Comparison of ENCODE assay signal across 8 cellular contexts in the genomic region with DNA sequence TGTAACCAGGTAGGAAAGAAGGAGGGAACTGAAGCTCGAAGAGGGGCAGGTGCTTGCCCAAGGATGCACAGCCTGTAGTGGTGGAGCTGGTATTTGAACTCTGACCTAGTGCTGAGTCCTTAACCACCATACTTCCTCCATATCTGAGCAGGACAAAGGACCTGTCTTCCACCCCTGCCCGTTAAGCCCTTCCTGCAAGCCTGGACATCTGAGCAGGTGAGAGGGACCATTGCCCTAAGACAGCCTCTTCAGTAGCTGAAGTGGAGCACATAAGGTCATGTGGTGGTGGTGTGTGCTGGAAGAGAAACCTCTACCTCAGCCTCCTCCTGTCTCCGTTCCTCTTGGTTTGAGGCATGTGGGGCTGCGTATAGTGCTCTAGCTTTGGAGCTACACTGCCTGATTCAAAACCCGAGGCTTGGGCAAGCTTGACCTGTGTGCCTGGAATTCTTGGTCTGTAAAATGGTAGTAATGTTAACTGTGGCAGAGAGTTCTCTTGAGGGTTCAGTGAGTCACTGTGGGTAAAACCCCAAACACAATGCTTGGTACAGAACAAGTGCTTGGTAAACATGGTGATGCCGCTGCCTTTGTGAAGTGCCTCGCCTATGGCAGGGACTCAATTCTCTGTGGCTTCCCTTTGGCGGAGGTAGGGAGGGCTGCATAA. TPM values are rescaled to one million over a fixed set of nuclear protein-coding genes. Genes with fewer than 3 reads are reported as not detected.
DNase-seq lines count a peak whose midpoint lies in the region; FAIRE-seq and TF ChIP-seq lines count a peak whose summit lies in the region.

No MANE protein-coding gene starts in this region.

- H3K4me1 Mint-ChIP-seq in Calu3 (ENCODE audit: low read depth, unreplicated experiment) = peaks cover 59% of the 10 kb centered on the region
- peaks cover 77% of the 10 kb centered on the region for H3K4me1 Mint-ChIP-seq in activated CD4-positive, alpha-beta T cell treated with anti-CD3 and anti-CD28 coated beads, Interleukin-2, amount 10 ng/mL, durations not matched to agents 24 days and 14 days

- H3K18ac ChIP-seq in neuronal stem cell (ENCODE audit: low read length) = no peak overlapping the region

- no peak overlapping the region for H3K4me3 Mint-ChIP-seq in Calu3 (ENCODE audit: low read depth, unreplicated experiment)
- peak overlapping the region; percentile 79 for H3K4me3 Mint-ChIP-seq in activated CD4-positive, alpha-beta T cell treated with anti-CD3 and anti-CD28 coated beads, Interleukin-2, amount 10 ng/mL, durations not matched to agents 24 days and 14 days

- no peak for TF ChIP-seq POLR2A in endothelial cell of umbilical vein (IDR thresholded peaks at IDR 0.05; ENCODE audit: low read depth, low read length)

- H2AFZ ChIP-seq in endothelial cell of umbilical vein (ENCODE audit: low read depth, low read length) (no peak overlapping the region), neuronal stem cell (ENCODE audit: low read length) (no peak overlapping the region)

- no peak overlapping the region for H4K91ac ChIP-seq in neuronal stem cell (ENCODE audit: low read depth, low read length, poor library complexity)

- H3K27ac Mint-ChIP-seq in Calu3 (ENCODE audit: unreplicated experiment) = peak overlapping the region; percentile 67
- peak overlapping the region; percentile 92 for H3K27ac Mint-ChIP-seq in activated CD4-positive, alpha-beta T cell treated with anti-CD3 and anti-CD28 coated beads, Interleukin-2, amount 10 ng/mL, durations not matched to agents 24 days and 14 days

- intact Hi-C loops in Calu3 (cut with micrococcal nuclease; ENCODE audit: unreplicated experiment) (loop anchor here (1.0 to 2.0 kb wide), 4 partner anchors 23 to 207 kb away; no protein-coding TSS in a partner anchor), endothelial cell of umbilical vein (cut with micrococcal nuclease) (loop anchor here (1.0 to 2.0 kb wide), 3 partner anchors 89 to 207 kb away; no protein-coding TSS in a partner anchor)
- intact Hi-C loops in activated CD4-positive, alpha-beta T cell treated with anti-CD3 and anti-CD28 coated beads, Interleukin-2, amount 10 ng/mL, durations not matched to agents 24 days and 14 days (cut with micrococcal nuclease) = loop anchor here (1.0 to 10.0 kb wide), 8 partner anchors 8 to 657 kb away; partner anchors contain the start of genes CNOT8, FAXDC2, GALNT10 and SAP30L

- H3K23ac ChIP-seq in neuronal stem cell (ENCODE audit: low read depth, low read length, poor library complexity) = no peak overlapping the region

- peaks cover 4% of the 10 kb centered on the region for H3K36me3 Mint-ChIP-seq in Calu3 (ENCODE audit: insufficient read depth, unreplicated experiment)
- peaks cover 38% of the 10 kb centered on the region for H3K36me3 Mint-ChIP-seq in activated CD4-positive, alpha-beta T cell treated with anti-CD3 and anti-CD28 coated beads, Interleukin-2, amount 10 ng/mL, durations not matched to agents 24 days and 14 days (ENCODE audit: low read depth)

- H3K79me2 ChIP-seq in endothelial cell of umbilical vein (ENCODE audit: control insufficient read depth, insufficient read depth, low read length) = peaks cover 6% of the 10 kb centered on the region

- POLR2A ChIA-PET in endothelial cell of umbilical vein (lab: Charles Lee) = interaction anchor here (1.2 kb wide), 1 partner anchor 89 kb away, joined by 3 read pairs; no protein-coding TSS in a partner anchor

- dilution Hi-C loops in endothelial cell of umbilical vein (cut with MboI; ENCODE audit: extremely low pct_ligation_motif_present, low sequenced_read_pairs) = no loop called here

- H3K9ac ChIP-seq in endothelial cell of umbilical vein (replicated peaks; ENCODE audit: extremely low read depth, insufficient read depth, low read length) (no peak overlapping the region), neuronal stem cell (ENCODE audit: low read depth, low read length, poor library complexity) (no peak overlapping the region)

- H2BK120ac ChIP-seq in neuronal stem cell (ENCODE audit: low read depth, low read length) = no peak overlapping the region

- BruUV-seq in Calu3 (replicated peaks; lab: Mats Ljungman, UMichigan) (no TSS peak), endothelial cell of umbilical vein (replicated peaks; lab: Mats Ljungman, UMichigan) (no TSS peak)

- H3K36me3 ChIP-seq in endothelial cell of umbilical vein (ENCODE audit: control insufficient read depth in 2 of 2, extremely low read depth in 1 of 2, insufficient read depth in 2 of 2, low read length in 2 of 2) (peaks cover 0 to 6% of the 10 kb centered on the region in 2 experiments), neuronal stem cell (replicated peaks in 1 of 2; ENCODE audit: control insufficient read depth in 2 of 2, insufficient read depth in 2 of 2, low read length in 2 of 2) (peaks cover 0 to 40% of the 10 kb centered on the region in 2 donors)

- no peaks in the 10 kb centered on the region for H3K9me1 ChIP-seq in endothelial cell of umbilical vein (replicated peaks; ENCODE audit: control insufficient read depth, extremely low read depth, insufficient read depth, low read length)

- DNase-seq in Calu3 (peak; percentile 69), endothelial cell of umbilical vein (ENCODE audit: low read depth, low spot score) (peak; percentile 44), hippocampal formation (lab: John Stamatoyannopoulos, UW) (no peak), COLO829 (ENCODE audit: low spot score) (no peak), neuronal stem cell (ENCODE audit: low spot score) (no peak)
- peak; percentile 61 for DNase-seq in Jurkat, Clone E6-1 (ENCODE audit: low read depth, low spot score)
- peak; percentile 89 for DNase-seq in activated CD4-positive, alpha-beta T cell treated with anti-CD3 and anti-CD28 coated beads, Interleukin-2, amount 10 ng/mL, durations not matched to agents 24 days and 14 days
- DNase-seq in stimulated activated CD8-positive, alpha-beta memory T cell treated with anti-CD3 and anti-CD28 coated beads, Interleukin-2, amount 100 ng/mL, for 1 hour (ENCODE audit: low read depth in 2 of 2) = peak; percentile 39 to 44

- no peak overlapping the region for H2BK5ac ChIP-seq in neuronal stem cell (ENCODE audit: low read length)

- H2BK15ac ChIP-seq in neuronal stem cell (ENCODE audit: low read length) = no peak overlapping the region

- no peak overlapping the region for H3K4ac ChIP-seq in neuronal stem cell (ENCODE audit: low read length)

- no peaks in the 10 kb centered on the region for H3K27me3 Mint-ChIP-seq in Calu3 (ENCODE audit: unreplicated experiment)
- H3K27me3 Mint-ChIP-seq in activated CD4-positive, alpha-beta T cell treated with anti-CD3 and anti-CD28 coated beads, Interleukin-2, amount 10 ng/mL, durations not matched to agents 24 days and 14 days = no peaks in the 10 kb centered on the region

- no peak overlapping the region for H4K8ac ChIP-seq in neuronal stem cell (ENCODE audit: low read depth, low read length)

- H3K79me1 ChIP-seq in neuronal stem cell (ENCODE audit: low read depth, low read length) = no peaks in the 10 kb centered on the region

- no peak overlapping the region for H2AK5ac ChIP-seq in neuronal stem cell (ENCODE audit: low read depth, low read length)

- CTCF ChIA-PET in Calu3 (lab: Charles Lee) (interaction anchor here (0.8 to 3.1 kb wide), 15 partner anchors 9 to 223 kb away, joined by 3 to 30 read pairs (median 5); no protein-coding TSS in a partner anchor), endothelial cell of umbilical vein (lab: Charles Lee) (interaction anchor here (0.6 to 4.9 kb wide), 39 partner anchors 9 to 1665 kb away, joined by 3 to 64 read pairs (median 5); no protein-coding TSS in a partner anchor)

- peaks cover 39% of the 10 kb centered on the region for H3K4me1 ChIP-seq in endothelial cell of umbilical vein (ENCODE audit: control insufficient read depth, extremely low read depth, insufficient read depth, low read length)
- peaks cover under 1 to 16% of the 10 kb centered on the region in 2 donors for H3K4me1 ChIP-seq in neuronal stem cell (ENCODE audit: control insufficient read depth in 2 of 2, insufficient read depth in 1 of 2, low read depth in 1 of 2, low read length in 2 of 2)

- H3K9me3 ChIP-seq in endothelial cell of umbilical vein (replicated peaks; ENCODE audit: control insufficient read depth, insufficient read depth, low read length) = no peaks in the 10 kb centered on the region
- H3K9me3 ChIP-seq in neuronal stem cell (replicated peaks in 1 of 2; ENCODE audit: control insufficient read depth in 2 of 2, insufficient read depth in 1 of 2, low read depth in 1 of 2, low read length in 2 of 2) = no peaks in the 10 kb centered on the region

- no peaks in the 10 kb centered on the region for H3K9me3 Mint-ChIP-seq in Calu3 (ENCODE audit: low read depth, unreplicated experiment)
- H3K9me3 Mint-ChIP-seq in activated CD4-positive, alpha-beta T cell treated with anti-CD3 and anti-CD28 coated beads, Interleukin-2, amount 10 ng/mL, durations not matched to agents 24 days and 14 days = no peaks in the 10 kb centered on the region

- H2BK12ac ChIP-seq in neuronal stem cell (ENCODE audit: low read length) = no peak overlapping the region

- peak; percentile 76 for FAIRE-seq in endothelial cell of umbilical vein (lab: Jason Lieb, UNC)

- H3K14ac ChIP-seq in neuronal stem cell (ENCODE audit: low read length) = no peak overlapping the region

- WGBS in neuronal stem cell (ENCODE audit: extremely low coverage in 2 of 2, insufficient read length in 2 of 2, insufficient replicate concordance in 1 of 2), 2 donors = no CpG with 5 or more reads among the region's 8 CpGs

- TF ChIP-seq CTCF in Calu3 (IDR thresholded peaks at IDR 0.05; ENCODE audit: unreplicated experiment) (no peak), endothelial cell of umbilical vein (IDR thresholded peaks at IDR 0.05; ENCODE audit: extremely low read depth in 1 of 2, insufficient read depth in 1 of 2, low read depth in 1 of 2, low read length in 2 of 2) (no peak)

- H3K27me3 ChIP-seq in endothelial cell of umbilical vein (ENCODE audit: control insufficient read depth in 2 of 2, insufficient read depth in 2 of 2, low read length in 2 of 2) = no peaks in the 10 kb centered on the region
- H3K27me3 ChIP-seq in neuronal stem cell (ENCODE audit: control insufficient read depth in 3 of 3, insufficient read depth in 3 of 3, low read depth in 1 of 3, low read length in 3 of 3) = no peaks in the 10 kb centered on the region

- H3K4me2 ChIP-seq in endothelial cell of umbilical vein (ENCODE audit: insufficient read depth, low read length) (peak overlapping the region; percentile 39), neuronal stem cell (ENCODE audit: insufficient read depth, low read length, poor library complexity, severe bottlenecking) (no peak overlapping the region)

- no peak overlapping the region for H3K4me3 ChIP-seq in Jurkat, Clone E6-1 (ENCODE audit: low read length)
- H3K4me3 ChIP-seq in endothelial cell of umbilical vein (replicated peaks in 1 of 3; ENCODE audit: insufficient read depth in 1 of 3, low read depth in 1 of 3, low read length in 3 of 3) (no peak overlapping the region), neuronal stem cell (ENCODE audit: low read length in 2 of 2) (no peak overlapping the region)

- no peaks in the 10 kb centered on the region for H4K20me1 ChIP-seq in endothelial cell of umbilical vein (replicated peaks; ENCODE audit: control insufficient read depth, extremely low read depth, insufficient read depth, low read length)

- H3K27ac ChIP-seq in endothelial cell of umbilical vein (ENCODE audit: insufficient read depth, low read depth, low read length) (peak overlapping the region; percentile 67), neuronal stem cell (replicated peaks; ENCODE audit: low read length) (no peak overlapping the region)

RNA-seq across cellular contexts. Expression of gene GALNT10, which starts 7.4 kb away (rescaled TPM):
- total RNA-seq in Calu3 (2022) (54.8 and 68.2 TPM in 2 replicates), endothelial cell of umbilical vein (77.6 and 85.1 TPM in 2 replicates)
- 13.6 TPM for polyA plus RNA-seq in Jurkat, Clone E6-1 (2012; ENCODE audit: insufficient read depth, insufficient read length)
- total RNA-seq in activated CD4-positive, alpha-beta T cell treated with anti-CD3 and anti-CD28 coated beads, Interleukin-2, amount 10 ng/mL, durations not matched to agents 24 days and 14 days = 42.7 and 50.7 TPM in 2 replicates
- polyA plus RNA-seq in endothelial cell of umbilical vein = 58.1 and 70.2 TPM in 2 replicates
- polyA plus RNA-seq in endothelial cell of umbilical vein (2011; cell fraction: cytosol; rRNA removed) = 81.0 and 102 TPM in 2 replicates
- polyA plus RNA-seq in endothelial cell of umbilical vein (2011; cell fraction: nucleus; rRNA removed) = 146 and 157 TPM in 2 replicates
- 82.4 and 124 TPM in 2 replicates for polyA plus RNA-seq in endothelial cell of umbilical vein (2012)
- 230 and 266 TPM in 2 replicates for polyA minus RNA-seq in endothelial cell of umbilical vein
- 9.2 TPM for polyA minus RNA-seq in endothelial cell of umbilical vein (2011; cell fraction: cytosol; rRNA and poly(A)+ RNA removed)
- 166 and 209 TPM in 2 replicates for polyA minus RNA-seq in endothelial cell of umbilical vein (2011; cell fraction: nucleus; rRNA and poly(A)+ RNA removed)
- polyA plus RNA-seq in neuronal stem cell (2013, experiment 1 of 2) = 12.7 TPM
- polyA plus RNA-seq in neuronal stem cell (2013, experiment 2 of 2) = 11.1 TPM

Comparison
In these comparisons a context has a peak if more than half of its experiments do, and no peak if none do; other contexts are left out.
1. DNase-seq: peak in Calu3 (single experiment), Jurkat, Clone E6-1 (single experiment), activated CD4-positive, alpha-beta T cell treated with anti-CD3 and anti-CD28 coated beads, Interleukin-2, amount 10 ng/mL, durations not matched to agents 24 days and 14 days (single experiment), endothelial cell of umbilical vein (single experiment) and stimulated activated CD8-positive, alpha-beta memory T cell treated with anti-CD3 and anti-CD28 coated beads, Interleukin-2, amount 100 ng/mL, for 1 hour (2 of 2); none in hippocampal formation (0 of 2), COLO829 (single experiment) and neuronal stem cell (single experiment).